Comparison of ENCODE assay signal across 8 cellular contexts in the genomic region with DNA sequence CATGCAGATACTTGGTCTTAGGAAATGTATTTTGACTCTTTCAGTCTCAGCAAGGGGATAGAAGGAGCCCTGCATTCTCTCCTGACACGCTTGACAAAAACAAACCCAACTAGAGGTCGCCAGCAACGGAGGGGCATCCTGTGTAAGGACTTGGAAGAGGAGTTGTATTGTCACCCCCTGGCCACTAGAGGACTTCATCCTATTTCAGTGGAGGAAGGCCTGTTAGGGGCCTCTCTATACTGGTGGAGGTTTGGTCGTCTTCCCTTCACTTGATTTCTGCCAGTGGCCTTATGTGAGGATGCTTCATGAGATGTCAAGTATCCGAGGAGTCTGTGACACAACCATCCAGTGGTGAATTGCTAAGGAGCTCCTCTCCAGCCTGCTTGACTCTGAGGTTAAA.
A peak's percentile ranks its signal among the peaks of the same experiment; 100 is the strongest.
DNase-seq lines count a peak whose midpoint lies in the region; ATAC-seq and TF ChIP-seq lines count a peak whose summit lies in the region.

No MANE protein-coding gene starts in this region.

- no peaks in the 10 kb centered on the region for H3K9me3 ChIP-seq in cardiac muscle cell (ENCODE audit: low read depth)
- no peaks in the 10 kb centered on the region for H3K9me3 ChIP-seq in endodermal cell (ENCODE audit: control insufficient read depth, low read length)

- no peak for ATAC-seq in Right ventricle myocardium superior (ENCODE audit: poor library complexity)
- no peak for ATAC-seq in GM21576 (IDR thresholded peaks at IDR 0.05; ENCODE audit: unreplicated experiment)

- peak; percentile 43 for TF ChIP-seq CTCF in cardiac muscle cell (IDR thresholded peaks at IDR 0.05; ENCODE audit: low read depth, low read length)
- TF ChIP-seq CTCF in LNCAP (IDR thresholded peaks at IDR 0.05), result peak; percentile 62
- peak; percentile 73 for TF ChIP-seq CTCF in endodermal cell (conservative IDR thresholded peaks at IDR 0.05)

- DNase-seq in cardiac muscle cell (ENCODE audit: low read depth in 1 of 2, low spot score in 1 of 2), result peak in 1 of 2 donors; percentile 32
- no peak for DNase-seq in Right ventricle myocardium superior
- peak; percentile 81 for DNase-seq in endodermal cell
- peak; percentile 37 for DNase-seq in superior temporal gyrus (ENCODE audit: extremely low spot score)
- DNase-seq in DMS79 treated with DMSO at 0.1 percent for 48 hours (lab: John Stamatoyannopoulos, UW), result no peak
- no peak for DNase-seq in T-helper 1 cell

- H3K4me1 ChIP-seq in cardiac muscle cell (ENCODE audit: low read depth) (no peaks in the 10 kb centered on the region), endodermal cell (ENCODE audit: control insufficient read depth, insufficient read depth, low read length) (no peaks in the 10 kb centered on the region)

- H3K4me1 Mint-ChIP-seq in endodermal cell, result no peaks in the 10 kb centered on the region

- 64 to 68% methylated on average over 4 to 5 of the region's 5 CpGs for WGBS in endodermal cell (ENCODE audit: insufficient coverage in 1 of 2, insufficient read length in 1 of 2), 2 experiments

- H3K4me3 Mint-ChIP-seq in endodermal cell, result no peak overlapping the region

- peaks cover 2% of the 10 kb centered on the region for H3K27me3 Mint-ChIP-seq in endodermal cell (ENCODE audit: insufficient read depth)

- H3K27me3 ChIP-seq in cardiac muscle cell (no peaks in the 10 kb centered on the region), endodermal cell (ENCODE audit: control insufficient read depth, insufficient read depth, low read length, poor library complexity, severe bottlenecking) (peaks cover 6% of the 10 kb centered on the region)

- H3K36me3 Mint-ChIP-seq in endodermal cell (ENCODE audit: low read depth), result no peaks in the 10 kb centered on the region

- H3K9me3 Mint-ChIP-seq in endodermal cell, result no peaks in the 10 kb centered on the region

- H3K27ac ChIP-seq in cardiac muscle cell, result no peak overlapping the region
- H3K27ac ChIP-seq in endodermal cell (ENCODE audit: low read depth, low read length), result no peak overlapping the region

- H3K4me3 ChIP-seq in cardiac muscle cell, result no peak overlapping the region
- no peak overlapping the region for H3K4me3 ChIP-seq in endodermal cell (ENCODE audit: low read length)

- no peak overlapping the region for H3K27ac Mint-ChIP-seq in endodermal cell

- H3K9ac ChIP-seq in endodermal cell (ENCODE audit: extremely low read depth, low read length, poor library complexity, severe bottlenecking), result no peak overlapping the region

- intact Hi-C loops in Right ventricle myocardium superior (cut with DNase I), result no loop called here

- H3K36me3 ChIP-seq in cardiac muscle cell, result no peaks in the 10 kb centered on the region
- H3K36me3 ChIP-seq in endodermal cell (ENCODE audit: control insufficient read depth, insufficient read depth, low read length), result no peaks in the 10 kb centered on the region

Comparison
In these comparisons a context has a peak if more than half of its experiments do, and no peak if none do; other contexts are left out.
1. DNase-seq: peak in endodermal cell (single experiment) and superior temporal gyrus (single experiment); none in Right ventricle myocardium superior (single experiment), DMS79 treated with DMSO at 0.1 percent for 48 hours (single experiment) and T-helper 1 cell (0 of 5).
2. Peak in every context shown above with its lines, with median percentiles within 50 percentile points of each other: CTCF ChIP-seq.